Comparison of ENCODE assay signal across 28 cellular contexts in genomic region chr13:95067303-95067702, GRCh38.
A peak's percentile ranks its signal among the peaks of the same experiment; 100 is the strongest.
DNase-seq lines count a peak whose midpoint lies in the region; ATAC-seq and TF ChIP-seq lines count a peak whose summit lies in the region.
"Had no signal": no experiment of that assay in that cellular context is flagged by ENCODE, and none has a peak within 500 bp of the region (broad histone marks: within the 10 kb centered on the region; RNA-seq: fewer than 3 reads in every experiment).

No MANE protein-coding gene starts in this region.

- no peak overlapping the region for H2AFZ ChIP-seq in GM23338
- H2AFZ ChIP-seq in fibroblast of lung (ENCODE audit: low read length) = no peak overlapping the region
- no peak overlapping the region for H2AFZ ChIP-seq in PC-9

- CTCF ChIA-PET in PC-9 (lab: Charles Lee) = no interaction called here

- H3K27ac Mint-ChIP-seq in GM23338 = 0 out of 2 replicates have a peak overlapping the region, but pooled peaks have one; percentile 15
- H3K27ac Mint-ChIP-seq: activated CD4-positive, alpha-beta T cell treated with anti-CD3 and anti-CD28 coated beads, Interleukin-2, amount 10 ng/mL, durations not matched to agents 24 days and 14 days; H9; memory B cell had no signal

- H3K4me3 ChIP-seq in GM23338 = no peak overlapping the region
- H3K4me3 ChIP-seq in fibroblast of lung (replicated peaks in 1 of 4; ENCODE audit: control extremely low read depth in 1 of 4, insufficient read depth in 1 of 4, low read depth in 3 of 4, low read length in 4 of 4) = no peak overlapping the region
- H3K4me3 ChIP-seq in retinal pigment epithelial cell (ENCODE audit: low read length) = no peak overlapping the region
- H3K4me3 ChIP-seq in PC-9 = no peak overlapping the region
- H3K4me3 ChIP-seq: adrenal gland, coronary artery, GM12878, psoas muscle, stomach had no signal

- no peaks in the 10 kb centered on the region for H3F3A ChIP-seq in GM23338 (replicated peaks; ENCODE audit: low read depth)
- no peaks in the 10 kb centered on the region for H3F3A ChIP-seq in PC-9 (ENCODE audit: insufficient read depth, low read depth)

- POLR2A ChIA-PET in PC-9 (lab: Charles Lee; ENCODE audit: unreplicated experiment) = interaction anchor here (0.6 kb wide), 1 partner anchor 54 kb away, joined by 3 read pairs; no protein-coding TSS in a partner anchor

- H3K4me2 ChIP-seq in GM23338 (no peak overlapping the region), fibroblast of lung (ENCODE audit: extremely low read depth, insufficient read depth, low read length) (peak overlapping the region; percentile 17), PC-9 (no peak overlapping the region)

- H3K27me3 ChIP-seq in GM23338 (ENCODE audit: insufficient read depth) (no peaks in the 10 kb centered on the region), fibroblast of lung (ENCODE audit: control insufficient read depth, insufficient read depth, low read length) (no peaks in the 10 kb centered on the region), PC-9 (ENCODE audit: insufficient read depth, low read depth) (no peaks in the 10 kb centered on the region)
- H3K27me3 ChIP-seq: adrenal gland, stomach had no signal

- H3K79me2 ChIP-seq in GM23338 (replicated peaks; ENCODE audit: insufficient read depth) (no peaks in the 10 kb centered on the region), fibroblast of lung (ENCODE audit: control insufficient read depth, insufficient read depth, low read length) (no peaks in the 10 kb centered on the region), PC-9 (ENCODE audit: low read depth) (no peaks in the 10 kb centered on the region)

- peaks cover 14% of the 10 kb centered on the region for H3K36me3 Mint-ChIP-seq in GM23338 (ENCODE audit: low read depth)

- H3K4me3 Mint-ChIP-seq in GM23338 = no peak overlapping the region
- H3K4me3 Mint-ChIP-seq: activated CD4-positive, alpha-beta T cell treated with anti-CD3 and anti-CD28 coated beads, Interleukin-2, amount 10 ng/mL, durations not matched to agents 24 days and 14 days; activated T-cell treated with anti-CD3 and anti-CD28 coated beads, Interleukin-2, amount 50 U/mL, for 4 hours; H9; memory B cell had no signal

- no peak for ATAC-seq in GM23338
- ATAC-seq: activated T-cell treated with anti-CD3 and anti-CD28 coated beads, Interleukin-2, amount 50 U/mL, for 4 hours; GM12878; HepG2; left colon; psoas muscle had no signal

- H3K4me1 ChIP-seq in GM23338 (ENCODE audit: insufficient read depth) (no peaks in the 10 kb centered on the region), fibroblast of lung (ENCODE audit: control insufficient read depth, extremely low read depth, insufficient read depth, low read length) (peaks cover 6% of the 10 kb centered on the region), PC-9 (replicated peaks; ENCODE audit: insufficient read depth) (no peaks in the 10 kb centered on the region)
- H3K4me1 ChIP-seq: adrenal gland, psoas muscle, stomach had no signal

- no TSS peak for BruUV-seq in PC-9 (replicated peaks; lab: Mats Ljungman, UMichigan)

- no peaks in the 10 kb centered on the region; the same call in 2 of the 3 replicates for H3K4me1 Mint-ChIP-seq in GM23338
- H3K4me1 Mint-ChIP-seq: memory B cell had no signal

- H3K9me3 ChIP-seq in fibroblast of lung (ENCODE audit: control insufficient read depth, insufficient read depth, low read depth, low read length) (no peaks in the 10 kb centered on the region), PC-9 (ENCODE audit: insufficient read depth, low read depth) (no peaks in the 10 kb centered on the region)
- H3K9me3 ChIP-seq: adrenal gland, psoas muscle, stomach had no signal

- H3K36me3 ChIP-seq in GM23338 (ENCODE audit: insufficient read depth) (no peaks in the 10 kb centered on the region; the same call in 1 of the 2 replicates), fibroblast of lung (ENCODE audit: control insufficient read depth, insufficient read depth, low read length) (peaks cover 5% of the 10 kb centered on the region), PC-9 (ENCODE audit: low read depth) (no peaks in the 10 kb centered on the region)
- H3K36me3 ChIP-seq: adrenal gland had no signal

- H3K27me3 Mint-ChIP-seq in GM23338 (ENCODE audit: insufficient read depth, low read depth, poor library complexity) = peaks cover 1% of the 10 kb centered on the region
- H3K27me3 Mint-ChIP-seq: activated CD4-positive, alpha-beta T cell treated with anti-CD3 and anti-CD28 coated beads, Interleukin-2, amount 10 ng/mL, durations not matched to agents 24 days and 14 days; memory B cell had no signal

- DNase-seq in GM23338 (ENCODE audit: low spot score) (no peak), RPMI7951 (ENCODE audit: low read depth) (peak; percentile 7), fibroblast of lung (ENCODE audit: low read depth in 2 of 2) (peak; percentile 17 to 52), retinal pigment epithelial cell (ENCODE audit: low read depth) (peak; percentile 3), PC-9 (no peak), NCI-H345 (lab: John Stamatoyannopoulos, UW) (no peak), 8988T (no peak)
- DNase-seq: activated CD4-positive, alpha-beta T cell treated with anti-CD3 and anti-CD28 coated beads, Interleukin-2, amount 10 ng/mL, durations not matched to agents 24 days and 14 days; activated naive CD4-positive, alpha-beta T cell treated with Interleukin-2 at 50 U/mL for 16 hours; activated T-cell treated with anti-CD3 and anti-CD28 coated beads, Interleukin-2, amount 50 U/mL, for 4 hours; adrenal gland; AML-193; DMS53; H9; left colon; NCI-H1417 treated with DMSO at 0.1 percent for 48 hours; NCI-H524; NK-92 treated with Interleukin-12 subunit alpha and Interleukin-12 subunit beta, amount 100 ng/mL, for 24 hours; psoas muscle; stimulated activated CD8-positive, alpha-beta memory T cell treated with anti-CD3 and anti-CD28 coated beads, Interleukin-4, amount 100 ng/mL, for 48 hours; stomach; trophoblast cell; WERI-Rb-1 had no signal

- intact Hi-C loops in PC-9 (cut with micrococcal nuclease; ENCODE audit: unreplicated experiment) = no loop called here

- H3K27ac ChIP-seq in GM23338 (ENCODE audit: low read depth) (no peak overlapping the region), fibroblast of lung (ENCODE audit: insufficient read depth, low read length) (no peak overlapping the region), PC-9 (no peak overlapping the region)
- H3K27ac ChIP-seq: adrenal gland, coronary artery, HL-60, psoas muscle, stomach, WERI-Rb-1 had no signal

- no peaks in the 10 kb centered on the region; the same call in 2 of the 3 replicates for H3K9me3 Mint-ChIP-seq in GM23338
- H3K9me3 Mint-ChIP-seq: activated CD4-positive, alpha-beta T cell treated with anti-CD3 and anti-CD28 coated beads, Interleukin-2, amount 10 ng/mL, durations not matched to agents 24 days and 14 days; activated T-cell treated with anti-CD3 and anti-CD28 coated beads, Interleukin-2, amount 50 U/mL, for 4 hours; H9; memory B cell had no signal

- TF ChIP-seq CTCF in GM23338 (conservative IDR thresholded peaks at IDR 0.05; ENCODE audit: low read depth in 2 of 2) (no peak), fibroblast of lung (conservative IDR thresholded peaks at IDR 0.05 in 1 of 2, IDR thresholded peaks at IDR 0.05 in 1 of 2; ENCODE audit: low read depth in 1 of 2, low read length in 2 of 2) (no peak), retinal pigment epithelial cell (conservative IDR thresholded peaks at IDR 0.05; ENCODE audit: low read depth, low read length) (no peak), PC-9 (conservative IDR thresholded peaks at IDR 0.05) (no peak)

- H3K9me2 ChIP-seq in GM23338 (ENCODE audit: insufficient read depth) (no peaks in the 10 kb centered on the region), PC-9 (ENCODE audit: insufficient read depth) (no peaks in the 10 kb centered on the region)

- no peaks in the 10 kb centered on the region; the same call in 1 of the 2 replicates for H4K20me1 ChIP-seq in GM23338 (replicated peaks; ENCODE audit: insufficient read depth)
- no peaks in the 10 kb centered on the region for H4K20me1 ChIP-seq in fibroblast of lung (ENCODE audit: control insufficient read depth, extremely low read depth, insufficient read depth, low read length)
- H4K20me1 ChIP-seq in PC-9 (ENCODE audit: insufficient read depth) = no peaks in the 10 kb centered on the region

- no peak overlapping the region for H3K9ac ChIP-seq in fibroblast of lung (ENCODE audit: insufficient read depth, low read length)

TF ChIP-seq in GM23338, 12 proteins besides CTCF, POLR2A, EP300 and RAD21 (continues in another document):
- TF ChIP-seq NANOG (IDR thresholded peaks at IDR 0.05; ENCODE audit: borderline replicate concordance) (no peak), EZH2 (IDR thresholded peaks at IDR 0.05; ENCODE audit: low read depth, unreplicated experiment) (no peak), JUNB (IDR thresholded peaks at IDR 0.05; ENCODE audit: unreplicated experiment) (no peak), POLR2AphosphoS5 (IDR thresholded peaks at IDR 0.05; ENCODE audit: low read depth) (no peak), ZNF331 (CRISPR knock-in tag; IDR thresholded peaks at IDR 0.05; ENCODE audit: low read depth) (no peak), EZH2phosphoT487 (IDR thresholded peaks at IDR 0.05; ENCODE audit: unreplicated experiment) (no peak), ZNF114 (CRISPR knock-in tag; IDR thresholded peaks at IDR 0.05) (no peak)
- TF ChIP-seq, protein P1, sequence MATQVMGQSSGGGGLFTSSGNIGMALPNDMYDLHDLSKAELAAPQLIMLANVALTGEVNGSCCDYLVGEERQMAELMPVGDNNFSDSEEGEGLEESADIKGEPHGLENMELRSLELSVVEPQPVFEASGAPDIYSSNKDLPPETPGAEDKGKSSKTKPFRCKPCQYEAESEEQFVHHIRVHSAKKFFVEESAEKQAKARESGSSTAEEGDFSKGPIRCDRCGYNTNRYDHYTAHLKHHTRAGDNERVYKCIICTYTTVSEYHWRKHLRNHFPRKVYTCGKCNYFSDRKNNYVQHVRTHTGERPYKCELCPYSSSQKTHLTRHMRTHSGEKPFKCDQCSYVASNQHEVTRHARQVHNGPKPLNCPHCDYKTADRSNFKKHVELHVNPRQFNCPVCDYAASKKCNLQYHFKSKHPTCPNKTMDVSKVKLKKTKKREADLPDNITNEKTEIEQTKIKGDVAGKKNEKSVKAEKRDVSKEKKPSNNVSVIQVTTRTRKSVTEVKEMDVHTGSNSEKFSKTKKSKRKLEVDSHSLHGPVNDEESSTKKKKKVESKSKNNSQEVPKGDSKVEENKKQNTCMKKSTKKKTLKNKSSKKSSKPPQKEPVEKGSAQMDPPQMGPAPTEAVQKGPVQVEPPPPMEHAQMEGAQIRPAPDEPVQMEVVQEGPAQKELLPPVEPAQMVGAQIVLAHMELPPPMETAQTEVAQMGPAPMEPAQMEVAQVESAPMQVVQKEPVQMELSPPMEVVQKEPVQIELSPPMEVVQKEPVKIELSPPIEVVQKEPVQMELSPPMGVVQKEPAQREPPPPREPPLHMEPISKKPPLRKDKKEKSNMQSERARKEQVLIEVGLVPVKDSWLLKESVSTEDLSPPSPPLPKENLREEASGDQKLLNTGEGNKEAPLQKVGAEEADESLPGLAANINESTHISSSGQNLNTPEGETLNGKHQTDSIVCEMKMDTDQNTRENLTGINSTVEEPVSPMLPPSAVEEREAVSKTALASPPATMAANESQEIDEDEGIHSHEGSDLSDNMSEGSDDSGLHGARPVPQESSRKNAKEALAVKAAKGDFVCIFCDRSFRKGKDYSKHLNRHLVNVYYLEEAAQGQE (IDR thresholded peaks at IDR 0.05; ENCODE audit: unreplicated experiment) = no peak

Comparison
In these comparisons a context has a peak if more than half of its experiments do, and no peak if none do; other contexts are left out.
1. DNase-seq: peak in RPMI7951 (single experiment), fibroblast of lung (2 of 2) and retinal pigment epithelial cell (single experiment); none in GM23338 (single experiment), PC-9 (0 of 2), NCI-H345 (single experiment) and 8988T (single experiment).